In the genomic region with DNA sequence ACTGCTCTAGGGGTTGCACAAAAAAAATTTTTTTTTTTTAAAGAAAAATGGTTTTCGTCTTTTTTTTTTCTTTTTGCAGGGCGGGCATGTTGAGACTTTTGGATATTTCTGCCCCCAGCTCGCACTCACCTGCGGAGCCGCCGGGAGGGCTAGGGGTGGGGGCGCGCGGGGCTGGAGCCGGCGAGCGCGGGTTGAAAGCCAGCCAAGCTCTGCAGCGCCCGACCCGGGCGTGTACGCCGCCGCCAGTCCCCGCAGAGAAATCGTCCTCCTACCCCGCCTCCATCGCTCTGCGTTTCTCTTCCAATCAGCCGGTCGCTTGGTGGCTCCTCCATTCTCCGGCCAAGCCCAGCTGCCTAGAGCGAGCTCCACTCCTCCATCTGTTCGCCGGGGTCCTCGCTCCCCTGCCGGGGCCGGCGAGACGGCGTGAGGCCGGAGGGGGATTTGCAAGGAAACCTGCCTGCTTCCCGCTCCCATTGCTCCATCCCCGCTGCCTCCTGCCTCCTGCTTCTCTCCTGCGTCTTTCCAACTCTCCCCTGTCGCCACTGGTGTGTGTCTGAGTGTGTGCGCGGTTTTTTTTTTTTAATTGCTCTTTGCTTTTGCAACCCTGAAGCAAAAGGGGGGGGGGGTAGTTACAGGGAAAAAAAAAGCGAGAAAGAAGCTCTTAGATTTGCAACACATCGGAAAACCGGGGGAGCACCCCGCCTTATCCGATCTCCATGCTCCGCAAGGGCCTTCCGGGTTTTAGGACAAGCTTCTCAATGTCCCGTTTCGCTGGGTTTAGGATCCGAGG, we compare ENCODE assay signal across 8 cellular contexts. TPM values are rescaled to one million over a fixed set of nuclear protein-coding genes. Genes with fewer than 3 reads are reported as not detected.
DNase-seq lines count a peak whose midpoint lies in the region; ATAC-seq and TF ChIP-seq lines count a peak whose summit lies in the region.

No MANE protein-coding gene starts in this region.

- CTCF ChIA-PET in activated CD8-positive, alpha-beta T cell treated with anti-CD3 and anti-CD28 coated beads, Interleukin-2, amount 10 ng/mL, durations not matched to agents 7 days and 5 days (lab: Charles Lee): interaction anchor here (0.7 to 4.8 kb wide), 12 partner anchors 10 to 124 kb away, joined by 3 to 45 read pairs (median 8); a partner anchor contains a TSS

- H3K4me3 ChIP-seq in effector memory CD4-positive, alpha-beta T cell (ENCODE audit: insufficient read depth, low read depth, low read length, poor library complexity, severe bottlenecking): peak overlapping the region; percentile 96
- peak overlapping the region; percentile 68 for H3K4me3 ChIP-seq in lung

- peaks cover 9 to 11% of the 10 kb centered on the region in 2 donors for H3K36me3 Mint-ChIP-seq in CD14-positive monocyte
- peaks cover 21% of the 10 kb centered on the region for H3K36me3 Mint-ChIP-seq in activated CD8-positive, alpha-beta T cell treated with anti-CD3 and anti-CD28 coated beads, Interleukin-2, amount 10 ng/mL, durations not matched to agents 7 days and 5 days (ENCODE audit: low read depth)

- 0% methylated on average over 54 of the region's 54 CpGs for WGBS in lung, 2 donors

- POLR2A ChIA-PET in activated CD8-positive, alpha-beta T cell treated with anti-CD3 and anti-CD28 coated beads, Interleukin-2, amount 10 ng/mL, durations not matched to agents 7 days and 5 days (lab: Charles Lee): interaction anchor here (0.7 to 6.6 kb wide), 12 partner anchors 9 to 164 kb away, joined by 3 to 59 read pairs (median 6); a partner anchor contains a TSS

- no peaks in the 10 kb centered on the region for H3K27me3 ChIP-seq in effector memory CD4-positive, alpha-beta T cell (replicated peaks; ENCODE audit: control insufficient read depth, insufficient read depth, low read length, poor library complexity, severe bottlenecking)
- no peaks in the 10 kb centered on the region for H3K27me3 ChIP-seq in lung (ENCODE audit: control insufficient read depth, insufficient read depth)

- peak overlapping the region; percentile 95 to 97 for H3K4me3 Mint-ChIP-seq in CD14-positive monocyte
- H3K4me3 Mint-ChIP-seq in activated CD8-positive, alpha-beta T cell treated with anti-CD3 and anti-CD28 coated beads, Interleukin-2, amount 10 ng/mL, durations not matched to agents 7 days and 5 days: peak overlapping the region; percentile 79

- intact Hi-C loops in CD14-positive monocyte (cut with micrococcal nuclease): no loop called here

- DNase-seq in CD14-positive monocyte (ENCODE audit: low spot score) (no peak), HT1080 (ENCODE audit: low read depth) (peak; percentile 71), NCI-H82 treated with DMSO at 0.1 percent for 48 hours (lab: John Stamatoyannopoulos, UW; ENCODE audit: unreplicated experiment) (peak; percentile 65), lung (ENCODE audit: low spot score) (peak; percentile 68)
- peak; percentile 78 for DNase-seq in activated CD8-positive, alpha-beta T cell treated with anti-CD3 and anti-CD28 coated beads, Interleukin-2, amount 10 ng/mL, durations not matched to agents 7 days and 5 days
- peak; percentile 43 to 56 (median 51) for DNase-seq in effector memory CD4-positive, alpha-beta T cell
- DNase-seq in stimulated activated CD8-positive, alpha-beta memory T cell treated with anti-CD3 and anti-CD28 coated beads, Interleukin-4, amount 100 ng/mL, for 24 hours (ENCODE audit: low read depth): peak; percentile 42

- peak overlapping the region; percentile 90 for H3K27ac ChIP-seq in effector memory CD4-positive, alpha-beta T cell (ENCODE audit: insufficient read depth, low read length, poor library complexity, severe bottlenecking)
- peak overlapping the region; percentile 98 to 99 for H3K27ac ChIP-seq in lung (ENCODE audit: low read depth in 1 of 2, low read length in 1 of 2)

- peaks cover 30% of the 10 kb centered on the region for H3K4me1 Mint-ChIP-seq in CD14-positive monocyte
- peaks cover 21% of the 10 kb centered on the region for H3K4me1 Mint-ChIP-seq in activated CD8-positive, alpha-beta T cell treated with anti-CD3 and anti-CD28 coated beads, Interleukin-2, amount 10 ng/mL, durations not matched to agents 7 days and 5 days (ENCODE audit: low read depth)

- H3K9me3 ChIP-seq in effector memory CD4-positive, alpha-beta T cell (ENCODE audit: control insufficient read depth, low read length): no peaks in the 10 kb centered on the region
- H3K9me3 ChIP-seq in lung (ENCODE audit: control insufficient read depth in 2 of 2, insufficient read depth in 1 of 2, low read length in 1 of 2): no peaks in the 10 kb centered on the region

- TF ChIP-seq CTCF in CD14-positive monocyte (IDR thresholded peaks at IDR 0.05) (no peak), lung (IDR thresholded peaks at IDR 0.05; ENCODE audit: control extremely low read depth, extremely low read depth) (no peak)

- H3K27me3 Mint-ChIP-seq in CD14-positive monocyte (ENCODE audit: low read depth in 3 of 3): peaks cover 5 to 15% (median 9%) of the 10 kb centered on the region in 3 donors
- no peaks in the 10 kb centered on the region for H3K27me3 Mint-ChIP-seq in activated CD8-positive, alpha-beta T cell treated with anti-CD3 and anti-CD28 coated beads, Interleukin-2, amount 10 ng/mL, durations not matched to agents 7 days and 5 days (ENCODE audit: low read depth)

- no peaks in the 10 kb centered on the region for H3K36me3 ChIP-seq in effector memory CD4-positive, alpha-beta T cell (ENCODE audit: control insufficient read depth, insufficient read depth, low read length)
- H3K36me3 ChIP-seq in lung (ENCODE audit: control insufficient read depth in 2 of 2, insufficient read depth in 2 of 2, low read length in 2 of 2): peaks cover 0 to under 1% of the 10 kb centered on the region in 2 donors

- peak overlapping the region; percentile 89 to 96 (median 94) for H3K27ac Mint-ChIP-seq in CD14-positive monocyte
- peak overlapping the region; percentile 80 for H3K27ac Mint-ChIP-seq in activated CD8-positive, alpha-beta T cell treated with anti-CD3 and anti-CD28 coated beads, Interleukin-2, amount 10 ng/mL, durations not matched to agents 7 days and 5 days

- H3K9me3 Mint-ChIP-seq in CD14-positive monocyte: peaks cover 0 to 2% (median 0%) of the 10 kb centered on the region in 7 donors
- no peaks in the 10 kb centered on the region for H3K9me3 Mint-ChIP-seq in activated CD8-positive, alpha-beta T cell treated with anti-CD3 and anti-CD28 coated beads, Interleukin-2, amount 10 ng/mL, durations not matched to agents 7 days and 5 days (ENCODE audit: insufficient read depth)

- ATAC-seq in activated CD8-positive, alpha-beta T cell treated with anti-CD3 and anti-CD28 coated beads, Interleukin-2, amount 10 ng/mL, durations not matched to agents 7 days and 5 days: peak; percentile 35
- ATAC-seq in lung (ENCODE audit: insufficient read depth, low FRiP score) (peak; percentile 22), HG03045 (IDR thresholded peaks at IDR 0.05; ENCODE audit: unreplicated experiment) (no peak)

- peaks cover 20% of the 10 kb centered on the region for H3K4me1 ChIP-seq in effector memory CD4-positive, alpha-beta T cell (ENCODE audit: control insufficient read depth, insufficient read depth, low read length, poor library complexity, severe bottlenecking)
- peaks cover 5 to 12% of the 10 kb centered on the region in 2 donors for H3K4me1 ChIP-seq in lung (ENCODE audit: control insufficient read depth in 2 of 2, insufficient read depth in 2 of 2, low read length in 2 of 2)

RNA-seq across cellular contexts. Expression of a gene that starts 1.8 kb away (rescaled TPM):
- polyA plus RNA-seq in CD14-positive monocyte: 10 to 100 TPM in 1 of 2 donors, 1 to 10 TPM in 1; 6.0 to 12.5 TPM
- total RNA-seq in HT1080 (2014; rRNA removed; shearing (Covaris generic)): 70.0 and 82.3 TPM in 2 replicates
- polyA plus RNA-seq in HT1080 (2015; cell fraction: cytosol; rRNA removed): 42.4 and 46.9 TPM in 2 replicates
- polyA plus RNA-seq in HT1080 (2015; cell fraction: nucleus; rRNA removed): 68.9 and 69.4 TPM in 2 replicates
- total RNA-seq in activated CD8-positive, alpha-beta T cell treated with anti-CD3 and anti-CD28 coated beads, Interleukin-2, amount 10 ng/mL, durations not matched to agents 7 days and 5 days: 100 to 1,000 TPM; 165 to 182 TPM
- total RNA-seq in lung: 10 to 100 TPM; 70.7 to 75.5 TPM
- polyA plus RNA-seq in lung: 10 to 100 TPM; 31.9 to 33.8 TPM

RNA-seq across cellular contexts. Expression of a gene that starts 21.6 kb away (rescaled TPM):
- 1 to 10 TPM; 8.5 to 9.9 TPM for polyA plus RNA-seq in CD14-positive monocyte
- 46.7 and 48.5 TPM in 2 replicates for total RNA-seq in HT1080 (2014; rRNA removed; shearing (Covaris generic))
- 41.9 and 46.6 TPM in 2 replicates for polyA plus RNA-seq in HT1080 (2015; cell fraction: cytosol; rRNA removed)
- 72.5 and 72.9 TPM in 2 replicates for polyA plus RNA-seq in HT1080 (2015; cell fraction: nucleus; rRNA removed)
- total RNA-seq in activated CD8-positive, alpha-beta T cell treated with anti-CD3 and anti-CD28 coated beads, Interleukin-2, amount 10 ng/mL, durations not matched to agents 7 days and 5 days: 100 to 1,000 TPM; 116 to 120 TPM
- total RNA-seq in lung: 10 to 100 TPM; 30.1 to 70.6 TPM
- 10 to 100 TPM; 50.4 to 50.7 TPM for polyA plus RNA-seq in lung

RNA-seq across cellular contexts. Expression of a gene that starts 34.5 kb away (rescaled TPM):
- polyA plus RNA-seq in CD14-positive monocyte: 10 to 100 TPM; 41.3 to 41.7 TPM
- 28.6 and 35.1 TPM in 2 replicates for total RNA-seq in HT1080 (2014; rRNA removed; shearing (Covaris generic))
- polyA plus RNA-seq in HT1080 (2015; cell fraction: cytosol; rRNA removed): 25.1 and 26.7 TPM in 2 replicates
- 76.4 and 96.6 TPM in 2 replicates for polyA plus RNA-seq in HT1080 (2015; cell fraction: nucleus; rRNA removed)
- 10 to 100 TPM; 26.7 to 27.9 TPM for total RNA-seq in activated CD8-positive, alpha-beta T cell treated with anti-CD3 and anti-CD28 coated beads, Interleukin-2, amount 10 ng/mL, durations not matched to agents 7 days and 5 days
- total RNA-seq in lung: 10 to 100 TPM; 32.1 to 36.9 TPM
- 10 to 100 TPM; 37.5 to 40.2 TPM for polyA plus RNA-seq in lung

RNA-seq across cellular contexts. Expression of a gene that starts 46.7 kb away (rescaled TPM):
- polyA plus RNA-seq in CD14-positive monocyte: under 1 TPM in 1 of 2 donors, not detected in 1; 0.04 TPM
- not detected in 2 replicates for total RNA-seq in HT1080 (2014; rRNA removed; shearing (Covaris generic))
- not detected in 2 replicates for polyA plus RNA-seq in HT1080 (2015; cell fraction: cytosol; rRNA removed)
- 0.02 TPM in 1 of 2 replicates, not detected in the other for polyA plus RNA-seq in HT1080 (2015; cell fraction: nucleus; rRNA removed)
- total RNA-seq in activated CD8-positive, alpha-beta T cell treated with anti-CD3 and anti-CD28 coated beads, Interleukin-2, amount 10 ng/mL, durations not matched to agents 7 days and 5 days: not detected
- 10 to 100 TPM in 1 of 2 donors, 1 to 10 TPM in 1; 1.4 to 40.9 TPM for total RNA-seq in lung
- polyA plus RNA-seq in lung: under 1 TPM; 0.10 to 0.13 TPM

RNA-seq across cellular contexts. Expression of a gene that starts 50.8 kb away (rescaled TPM):
- polyA plus RNA-seq in CD14-positive monocyte (not detected), lung (under 1 TPM; 0.10 TPM)
- not detected in 2 replicates for total RNA-seq in HT1080 (2014; rRNA removed; shearing (Covaris generic))
- not detected in 2 replicates for polyA plus RNA-seq in HT1080 (2015; cell fraction: cytosol; rRNA removed)
- 0.14 TPM in 1 of 2 replicates, not detected in the other for polyA plus RNA-seq in HT1080 (2015; cell fraction: nucleus; rRNA removed)
- total RNA-seq in activated CD8-positive, alpha-beta T cell treated with anti-CD3 and anti-CD28 coated beads, Interleukin-2, amount 10 ng/mL, durations not matched to agents 7 days and 5 days: under 1 TPM; 0.26 to 0.42 TPM
- under 1 TPM in 1 of 2 donors, not detected in 1; 0.11 TPM for total RNA-seq in lung
